In the genomic region with DNA sequence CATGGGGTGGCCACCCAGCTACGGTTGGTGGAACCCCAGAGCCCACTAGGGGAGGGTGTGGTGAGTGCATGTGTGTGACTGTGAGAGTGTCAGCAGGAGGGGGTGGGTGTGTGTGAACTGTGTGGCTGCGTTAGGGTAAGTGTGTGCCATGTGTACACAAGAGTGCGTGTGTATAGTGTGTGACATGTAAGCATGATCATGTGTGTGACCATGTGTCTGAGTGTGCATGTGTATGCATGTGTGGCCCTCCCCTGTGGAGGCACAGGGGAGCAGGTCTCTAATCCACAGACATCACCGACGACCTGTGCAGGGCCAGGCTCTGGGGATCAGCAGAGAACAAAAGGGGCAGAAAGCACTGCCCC, we compare ENCODE assay signal across 23 cellular contexts. TPM values are rescaled to one million over a fixed set of nuclear protein-coding genes. Genes with fewer than 3 reads are reported as not detected.
DNase-seq lines count a peak whose midpoint lies in the region; ATAC-seq, FAIRE-seq and TF ChIP-seq lines count a peak whose summit lies in the region.
"Had no signal": no experiment of that assay in that cellular context is flagged by ENCODE, and none has a peak within 500 bp of the region (broad histone marks: within the 10 kb centered on the region; RNA-seq: fewer than 3 reads in every experiment).

No MANE protein-coding gene starts in this region.

- no peak overlapping the region for H2BK12ac ChIP-seq in H9 (ENCODE audit: insufficient read length, low read depth, low read length)

- H3K4me3 Mint-ChIP-seq in H9 = no peak overlapping the region
- no peak overlapping the region for H3K4me3 Mint-ChIP-seq in naive thymus-derived CD4-positive, alpha-beta T cell
- H3K4me3 Mint-ChIP-seq in stimulated activated effector memory CD8-positive, alpha-beta T cell treated with anti-CD3 and anti-CD28 coated beads, Interleukin-12 subunit alpha, Interleukin-12 subunit beta, amount 100 ng/mL, for 72 hours = no peak overlapping the region
- no peak overlapping the region for H3K4me3 Mint-ChIP-seq in activated CD4-positive, alpha-beta T cell treated with anti-CD3 and anti-CD28 coated beads, Interleukin-2, amount 10 ng/mL, durations not matched to agents 24 days and 14 days
- H3K4me3 Mint-ChIP-seq: CD4-positive, alpha-beta T cell had no signal

- no peak overlapping the region for H3K4ac ChIP-seq in H9 (ENCODE audit: low read depth, low read length)

- CTCF ChIA-PET in naive thymus-derived CD4-positive, alpha-beta T cell (lab: Charles Lee) = no interaction called here

- peaks cover 16 to 20% of the 10 kb centered on the region in 2 experiments for H3K4me1 Mint-ChIP-seq in H9
- peaks cover 0 to 10% (median 5%) of the 10 kb centered on the region in 7 donors for H3K4me1 Mint-ChIP-seq in naive thymus-derived CD4-positive, alpha-beta T cell
- peaks cover 5% of the 10 kb centered on the region for H3K4me1 Mint-ChIP-seq in stimulated activated effector memory CD8-positive, alpha-beta T cell treated with anti-CD3 and anti-CD28 coated beads, Interleukin-12 subunit alpha, Interleukin-12 subunit beta, amount 100 ng/mL, for 72 hours
- peaks cover 2% of the 10 kb centered on the region for H3K4me1 Mint-ChIP-seq in activated CD4-positive, alpha-beta T cell treated with anti-CD3 and anti-CD28 coated beads, Interleukin-2, amount 10 ng/mL, durations not matched to agents 24 days and 14 days

- H3K36me3 ChIP-seq in bronchial epithelial cell (ENCODE audit: control insufficient read depth, insufficient read depth, low read length) = no peaks in the 10 kb centered on the region
- no peaks in the 10 kb centered on the region for H3K36me3 ChIP-seq in naive thymus-derived CD4-positive, alpha-beta T cell (ENCODE audit: control insufficient read depth in 2 of 3, insufficient read depth in 3 of 3, low read length in 3 of 3)
- H3K36me3 ChIP-seq: BLaER1 treated with 17β-estradiol and CSF1 and Interleukin-3, amounts not matched to agents 10 nM and 100 nM; HAP-1; SJSA1 had no signal

- POLR2A ChIA-PET in naive thymus-derived CD4-positive, alpha-beta T cell (lab: Charles Lee) = no interaction called here

- peak overlapping the region in 2 of 3 experiments; percentile 16 to 58; a peak in 2 of 7 replicates for H3K27ac Mint-ChIP-seq in H9
- H3K27ac Mint-ChIP-seq in naive thymus-derived CD4-positive, alpha-beta T cell = no peak overlapping the region
- no peak overlapping the region for H3K27ac Mint-ChIP-seq in stimulated activated effector memory CD8-positive, alpha-beta T cell treated with anti-CD3 and anti-CD28 coated beads, Interleukin-12 subunit alpha, Interleukin-12 subunit beta, amount 100 ng/mL, for 72 hours
- H3K27ac Mint-ChIP-seq in activated CD4-positive, alpha-beta T cell treated with anti-CD3 and anti-CD28 coated beads, Interleukin-2, amount 10 ng/mL, durations not matched to agents 24 days and 14 days = no peak overlapping the region
- H3K27ac Mint-ChIP-seq: CD4-positive, alpha-beta T cell had no signal

- no peak overlapping the region for H3K18ac ChIP-seq in H9 (ENCODE audit: insufficient read length, low read depth, low read length)

- ATAC-seq in naive thymus-derived CD4-positive, alpha-beta T cell = peak; percentile 32
- ATAC-seq in stimulated activated effector memory CD8-positive, alpha-beta T cell treated with anti-CD3 and anti-CD28 coated beads, Interleukin-12 subunit alpha, Interleukin-12 subunit beta, amount 100 ng/mL, for 72 hours = peak; percentile 15
- ATAC-seq in HG02870 (IDR thresholded peaks at IDR 0.05; ENCODE audit: unreplicated experiment) (no peak), HG02798 (IDR thresholded peaks at IDR 0.05; ENCODE audit: poor library complexity, unreplicated experiment) (no peak)

- TF ChIP-seq CTCF in H9 (conservative IDR thresholded peaks at IDR 0.05) = no peak
- no peak for TF ChIP-seq CTCF in bronchial epithelial cell (IDR thresholded peaks at IDR 0.05; ENCODE audit: insufficient read depth, low read length, severe bottlenecking)

- no peaks in the 10 kb centered on the region for H4K20me1 ChIP-seq in H9 (ENCODE audit: control insufficient read depth, insufficient read depth, insufficient read length)

- H3K23me2 ChIP-seq in H9 (ENCODE audit: insufficient read length, low read depth, low read length, poor library complexity, severe bottlenecking) = no peaks in the 10 kb centered on the region

- H3K23ac ChIP-seq in H9 (ENCODE audit: insufficient read length, low read depth, low read length) = no peak overlapping the region

- no peak overlapping the region for H2BK120ac ChIP-seq in H9 (ENCODE audit: low read depth, low read length, poor library complexity, severe bottlenecking)

- H3K4me3 ChIP-seq in bronchial epithelial cell (ENCODE audit: low read depth, low read length) = no peak overlapping the region
- H3K4me3 ChIP-seq in naive thymus-derived CD4-positive, alpha-beta T cell (ENCODE audit: low read length) = no peak overlapping the region
- H3K4me3 ChIP-seq: BLaER1 treated with 17β-estradiol and CSF1 and Interleukin-3, amounts not matched to agents 10 nM and 100 nM; GM23248; HAP-1; SJSA1 had no signal

- no peak overlapping the region for H3K4me2 ChIP-seq in H9 (ENCODE audit: insufficient read depth, insufficient read length, low read length)
- H3K4me2 ChIP-seq: BLaER1 treated with 17β-estradiol and CSF1 and Interleukin-3, amounts not matched to agents 10 nM and 100 nM had no signal

- no peaks in the 10 kb centered on the region; a peak in 1 of 7 replicates for H3K36me3 Mint-ChIP-seq in H9 (ENCODE audit: insufficient read depth in 1 of 3, low read depth in 3 of 3)
- H3K36me3 Mint-ChIP-seq in naive thymus-derived CD4-positive, alpha-beta T cell = peaks cover 0 to 4% (median 0%) of the 10 kb centered on the region in 5 donors
- H3K36me3 Mint-ChIP-seq in stimulated activated effector memory CD8-positive, alpha-beta T cell treated with anti-CD3 and anti-CD28 coated beads, Interleukin-12 subunit alpha, Interleukin-12 subunit beta, amount 100 ng/mL, for 72 hours = no peaks in the 10 kb centered on the region
- no peaks in the 10 kb centered on the region for H3K36me3 Mint-ChIP-seq in activated CD4-positive, alpha-beta T cell treated with anti-CD3 and anti-CD28 coated beads, Interleukin-2, amount 10 ng/mL, durations not matched to agents 24 days and 14 days (ENCODE audit: low read depth)

- no peak overlapping the region for H2BK15ac ChIP-seq in H9 (ENCODE audit: low read depth, low read length)

- H3K27me3 ChIP-seq in H9 (ENCODE audit: insufficient read depth, low read length) (no peaks in the 10 kb centered on the region), bronchial epithelial cell (ENCODE audit: control insufficient read depth, insufficient read depth, low read length) (no peaks in the 10 kb centered on the region)
- no peaks in the 10 kb centered on the region for H3K27me3 ChIP-seq in naive thymus-derived CD4-positive, alpha-beta T cell (ENCODE audit: control insufficient read depth in 2 of 2, insufficient read depth in 2 of 2, low read length in 2 of 2)

- H2AK5ac ChIP-seq in H9 (ENCODE audit: insufficient read length, low read length) = no peak overlapping the region

- no CpG with 5 or more reads among the region's 5 CpGs for WGBS in H9 (ENCODE audit: extremely low coverage, insufficient read length, low lambda C conversion rate)

- peaks cover 2% of the 10 kb centered on the region; the same call in 1 of the 2 replicates for H3K4me1 ChIP-seq in H9 (ENCODE audit: insufficient read depth, low read length)
- no peaks in the 10 kb centered on the region for H3K4me1 ChIP-seq in naive thymus-derived CD4-positive, alpha-beta T cell (ENCODE audit: control insufficient read depth in 2 of 2, insufficient read depth in 2 of 2, low read length in 2 of 2)
- H3K4me1 ChIP-seq: HAP-1, SJSA1 had no signal

- DNase-seq in H9 (peak; percentile 17), bronchial epithelial cell (ENCODE audit: low read depth) (no peak)
- DNase-seq in naive thymus-derived CD4-positive, alpha-beta T cell = no peak
- DNase-seq in stimulated activated effector memory CD8-positive, alpha-beta T cell treated with anti-CD3 and anti-CD28 coated beads, Interleukin-12 subunit alpha, Interleukin-12 subunit beta, amount 100 ng/mL, for 72 hours (ENCODE audit: low spot score in 2 of 2) = no peak
- DNase-seq in activated CD4-positive, alpha-beta T cell treated with anti-CD3 and anti-CD28 coated beads, Interleukin-2, amount 10 ng/mL, durations not matched to agents 24 days and 14 days = no peak
- DNase-seq: AML-193, GM23248, NCI-H1048, NCI-H1417, NCI-H1694, NCI-H2029 treated with DMSO at 0.1 percent for 48 hours, NCI-H446 treated with DMSO at 0.1 percent for 48 hours, NCI-H526, Right ventricle myocardium superior, RPMI8226 had no signal

- no peak overlapping the region for H3K14ac ChIP-seq in H9 (ENCODE audit: insufficient read depth, low read length)

- H3K9me3 Mint-ChIP-seq in H9 = peaks cover 0 to 3% of the 10 kb centered on the region in 2 experiments; a peak in 1 of 5 replicates
- H3K9me3 Mint-ChIP-seq in naive thymus-derived CD4-positive, alpha-beta T cell = peaks cover 0 to 3% (median 0%) of the 10 kb centered on the region in 11 donors
- H3K9me3 Mint-ChIP-seq in stimulated activated effector memory CD8-positive, alpha-beta T cell treated with anti-CD3 and anti-CD28 coated beads, Interleukin-12 subunit alpha, Interleukin-12 subunit beta, amount 100 ng/mL, for 72 hours = no peaks in the 10 kb centered on the region
- H3K9me3 Mint-ChIP-seq in activated CD4-positive, alpha-beta T cell treated with anti-CD3 and anti-CD28 coated beads, Interleukin-2, amount 10 ng/mL, durations not matched to agents 24 days and 14 days = no peaks in the 10 kb centered on the region
- H3K9me3 Mint-ChIP-seq: CD4-positive, alpha-beta T cell had no signal

- H4K8ac ChIP-seq in H9 (replicated peaks; ENCODE audit: insufficient read length, low read depth, low read length) = no peak overlapping the region

- no peaks in the 10 kb centered on the region for H3K9me3 ChIP-seq in H9 (ENCODE audit: control insufficient read depth, low read depth, low read length)
- H3K9me3 ChIP-seq in naive thymus-derived CD4-positive, alpha-beta T cell (ENCODE audit: control insufficient read depth in 2 of 3, low read length in 3 of 3) = no peaks in the 10 kb centered on the region
- H3K9me3 ChIP-seq: BLaER1 treated with 17β-estradiol and CSF1 and Interleukin-3, amounts not matched to agents 10 nM and 100 nM; HAP-1; SJSA1 had no signal

- peaks cover 20% of the 10 kb centered on the region for H3K27me3 Mint-ChIP-seq in H9 (ENCODE audit: low read depth)
- peaks cover 31 to 62% (median 42%) of the 10 kb centered on the region in 5 donors for H3K27me3 Mint-ChIP-seq in naive thymus-derived CD4-positive, alpha-beta T cell
- H3K27me3 Mint-ChIP-seq in activated CD4-positive, alpha-beta T cell treated with anti-CD3 and anti-CD28 coated beads, Interleukin-2, amount 10 ng/mL, durations not matched to agents 24 days and 14 days = peaks cover 27% of the 10 kb centered on the region

- H3T11ph ChIP-seq in H9 (ENCODE audit: low read length) = no peak overlapping the region

- H4K5ac ChIP-seq in H9 (ENCODE audit: insufficient read length, low read depth, low read length) = no peak overlapping the region

- H2BK20ac ChIP-seq in H9 (ENCODE audit: low read depth, low read length, poor library complexity, severe bottlenecking) = no peak overlapping the region

- FAIRE-seq in bronchial epithelial cell (lab: Jason Lieb, UNC) = peak; percentile 91
- FAIRE-seq: G401.6 had no signal

- no peak overlapping the region for H3K27ac ChIP-seq in H9 (ENCODE audit: insufficient read length, low read depth, low read length)
- H3K27ac ChIP-seq in naive thymus-derived CD4-positive, alpha-beta T cell (ENCODE audit: low read depth, low read length) = no peak overlapping the region
- H3K27ac ChIP-seq: BLaER1 treated with 17β-estradiol and CSF1 and Interleukin-3, amounts not matched to agents 10 nM and 100 nM; GM23248; HL-60; SJSA1 had no signal

- no peaks in the 10 kb centered on the region for H3K79me1 ChIP-seq in H9 (ENCODE audit: insufficient read depth, low read depth, low read length, poor library complexity, severe bottlenecking)

- H4K91ac ChIP-seq in H9 (ENCODE audit: insufficient read length, low read depth, low read length) = no peak overlapping the region

- no peaks in the 10 kb centered on the region for H3K79me2 ChIP-seq in H9 (ENCODE audit: insufficient read depth, low read length)

- intact Hi-C loops in naive thymus-derived CD4-positive, alpha-beta T cell (cut with micrococcal nuclease) = no loop called here
- intact Hi-C loops in activated CD4-positive, alpha-beta T cell treated with anti-CD3 and anti-CD28 coated beads, Interleukin-2, amount 10 ng/mL, durations not matched to agents 24 days and 14 days (cut with micrococcal nuclease) = no loop called here

- no peak overlapping the region for H3K9ac ChIP-seq in H9 (ENCODE audit: extremely low read depth, insufficient read length, low read length)
- H3K9ac ChIP-seq: BLaER1 treated with 17β-estradiol and CSF1 and Interleukin-3, amounts not matched to agents 10 nM and 100 nM; GM23248 had no signal

- no peak overlapping the region for H3K56ac ChIP-seq in H9 (ENCODE audit: insufficient read length, low read depth, low read length)

- no peak overlapping the region for H2AFZ ChIP-seq in H9 (ENCODE audit: low read length)
- H2AFZ ChIP-seq: GM23248 had no signal

- H2BK5ac ChIP-seq in H9 (ENCODE audit: insufficient read length, low read length) = no peak overlapping the region

RNA-seq across cellular contexts. Expression of gene CFAP46, which starts 3.5 kb away (rescaled TPM):
- total RNA-seq in H9 (2021) = 2.9 and 3.1 TPM in 2 replicates
- 0.26 and 0.38 TPM in 2 replicates for total RNA-seq in bronchial epithelial cell
- total RNA-seq in naive thymus-derived CD4-positive, alpha-beta T cell = under 1 TPM in 1 of 5 experiments, not detected in 4; 0.05 TPM
- polyA plus RNA-seq in naive thymus-derived CD4-positive, alpha-beta T cell = not detected
- not detected in 2 replicates for total RNA-seq in activated CD4-positive, alpha-beta T cell treated with anti-CD3 and anti-CD28 coated beads, Interleukin-2, amount 10 ng/mL, durations not matched to agents 24 days and 14 days
- total RNA-seq: CD4-positive, alpha-beta T cell had no signal

Comparison
In these comparisons a context has a peak if more than half of its experiments do, and no peak if none do; other contexts are left out.
1. H3K27ac Mint-ChIP-seq: peak in H9 (2 of 3); none in naive thymus-derived CD4-positive, alpha-beta T cell (0 of 9), stimulated activated effector memory CD8-positive, alpha-beta T cell treated with anti-CD3 and anti-CD28 coated beads, Interleukin-12 subunit alpha, Interleukin-12 subunit beta, amount 100 ng/mL, for 72 hours (single experiment) and activated CD4-positive, alpha-beta T cell treated with anti-CD3 and anti-CD28 coated beads, Interleukin-2, amount 10 ng/mL, durations not matched to agents 24 days and 14 days (single experiment).
2. ATAC-seq: peak in naive thymus-derived CD4-positive, alpha-beta T cell (single experiment) and stimulated activated effector memory CD8-positive, alpha-beta T cell treated with anti-CD3 and anti-CD28 coated beads, Interleukin-12 subunit alpha, Interleukin-12 subunit beta, amount 100 ng/mL, for 72 hours (single experiment); none in HG02870 (single experiment) and HG02798 (single experiment).